Comparison of ENCODE assay signal across 13 cellular contexts in genomic region chr6:3389390-3390167, GRCh38.
DNase-seq lines count a peak whose midpoint lies in the region; ATAC-seq, FAIRE-seq and TF ChIP-seq lines count a peak whose summit lies in the region.
"Had no signal": no experiment of that assay in that cellular context is flagged by ENCODE, and none has a peak within 500 bp of the region (broad histone marks: within the 10 kb centered on the region; RNA-seq: fewer than 3 reads in every experiment).

No MANE protein-coding gene starts in this region.

- H3K36me3 Mint-ChIP-seq in activated T-cell treated with anti-CD3 and anti-CD28 coated beads, Interleukin-2, amount 50 U/mL, for 72 hours (ENCODE audit: insufficient read depth in 2 of 2): no peaks in the 10 kb centered on the region

- peak overlapping the region; percentile 79 for H3K4me2 ChIP-seq in keratinocyte (ENCODE audit: control insufficient read depth, extremely low read depth, insufficient read depth, low read depth, low read length)

- TF ChIP-seq CTCF in HEK293 (tag by site-specific recombination; IDR thresholded peaks at IDR 0.05) (no peak), choroid plexus epithelial cell (conservative IDR thresholded peaks at IDR 0.05; ENCODE audit: low read depth, low read length) (no peak), keratinocyte (optimal IDR thresholded peaks at IDR 0.05 in 1 of 3, IDR thresholded peaks at IDR 0.05 in 1 of 3, conservative IDR thresholded peaks at IDR 0.05 in 1 of 3; ENCODE audit: extremely low read depth in 1 of 3, insufficient read depth in 2 of 3, low read length in 3 of 3) (no peak), stomach (IDR thresholded peaks at IDR 0.05) (no peak)

- ATAC-seq in activated T-cell treated with anti-CD3 and anti-CD28 coated beads, Interleukin-2, amount 50 U/mL, for 72 hours (replicated peaks in 1 of 2): no peak

- dilution Hi-C loops in keratinocyte (cut with MboI; ENCODE audit: extremely low pct_ligation_motif_present, low sequenced_read_pairs): no loop called here

- WGBS in stomach, 5 donors: 77 to 83% (median 82%) methylated on average over 15 of the region's 15 CpGs

- POLR2A ChIA-PET in HEK293 (lab: Yijun Ruan, JAX): no interaction called here

- H3K4me1 ChIP-seq in HEK293 (ENCODE audit: control insufficient read depth, insufficient read depth, low read length) (peaks cover 19% of the 10 kb centered on the region), keratinocyte (ENCODE audit: control insufficient read depth, extremely low read depth, insufficient read depth, low read length) (peaks cover 46% of the 10 kb centered on the region), stomach (peaks cover 17 to 69% (median 36%) of the 10 kb centered on the region in 4 donors)

- H2AFZ ChIP-seq in keratinocyte (ENCODE audit: control insufficient read depth, low read length): peak overlapping the region; percentile 70

- no peaks in the 10 kb centered on the region for H3K27me3 Mint-ChIP-seq in activated T-cell treated with anti-CD3 and anti-CD28 coated beads, Interleukin-2, amount 50 U/mL, for 72 hours (ENCODE audit: low read depth)

- peak overlapping the region; percentile 66 for H3K9ac ChIP-seq in keratinocyte (ENCODE audit: control insufficient read depth, extremely low read depth, insufficient read depth, low read length)

- peak; percentile 92 for FAIRE-seq in keratinocyte (lab: Jason Lieb, UNC)
- no peak for FAIRE-seq in RCC 7860 (lab: Jason Lieb, UNC)

- TF ChIP-seq EP300 in stomach (IDR thresholded peaks at IDR 0.05): no peak

- H3K4me3 ChIP-seq in HEK293 (ENCODE audit: low read depth, low read length) (no peak overlapping the region), choroid plexus epithelial cell (ENCODE audit: low read depth, low read length) (no peak overlapping the region), keratinocyte (ENCODE audit: control insufficient read depth in 2 of 3, extremely low read depth in 1 of 3, insufficient read depth in 2 of 3, low read depth in 1 of 3, low read length in 3 of 3) (peak overlapping the region in 1 of 3 experiments; percentile 43), stomach (no peak overlapping the region)

- H3K4me3 Mint-ChIP-seq in activated T-cell treated with anti-CD3 and anti-CD28 coated beads, Interleukin-2, amount 50 U/mL, for 72 hours: no peak overlapping the region

- H3K27ac Mint-ChIP-seq in activated T-cell treated with anti-CD3 and anti-CD28 coated beads, Interleukin-2, amount 50 U/mL, for 72 hours: no peak overlapping the region

- intact Hi-C loops in stomach (cut with DNase I; ENCODE audit: low total_unique reads): no loop called here

- H3K27ac ChIP-seq in HEK293 (ENCODE audit: extremely low read depth, low read depth, low read length): no peak overlapping the region
- H3K27ac ChIP-seq in keratinocyte (ENCODE audit: control insufficient read depth, insufficient read depth, low read length): peak overlapping the region; percentile 93
- peak overlapping the region in 3 of 5 donors; percentile 19 to 67 (median 58) for H3K27ac ChIP-seq in stomach

- no peaks in the 10 kb centered on the region for H3K9me3 Mint-ChIP-seq in activated T-cell treated with anti-CD3 and anti-CD28 coated beads, Interleukin-2, amount 50 U/mL, for 72 hours

- H4K20me1 ChIP-seq in keratinocyte (ENCODE audit: control insufficient read depth, extremely low read depth, insufficient read depth, low read length): no peaks in the 10 kb centered on the region

- DNase-seq in choroid plexus epithelial cell (ENCODE audit: low read depth) (peak; percentile 30), keratinocyte (ENCODE audit: low read depth, low spot score) (no peak), stomach (no peak), T-helper 2 cell (no peak), RCC 7860 (ENCODE audit: low spot score) (no peak), NCI-H2029 treated with DMSO at 0.1 percent for 48 hours (lab: John Stamatoyannopoulos, UW) (no peak)
- DNase-seq in activated T-cell treated with anti-CD3 and anti-CD28 coated beads, Interleukin-2, amount 50 U/mL, for 72 hours: no peak
- DNase-seq: activated CD4-positive, CD25-positive, alpha-beta regulatory T cell; COR-L47; erythroblast; NCI-H1105 treated with DMSO at 0.1 percent for 48 hours; stimulated activated CD4-positive, alpha-beta T cell treated with anti-CD3 and anti-CD28 coated beads, Interleukin-2, amount 100 ng/mL, for 48 hours had no signal

- no peaks in the 10 kb centered on the region for H3K9me1 ChIP-seq in keratinocyte (ENCODE audit: control insufficient read depth, extremely low read depth, insufficient read depth, low read length)

- no peaks in the 10 kb centered on the region for H3K79me2 ChIP-seq in keratinocyte (ENCODE audit: control insufficient read depth, insufficient read depth, low read length)

- H3K27me3 ChIP-seq in keratinocyte (ENCODE audit: control insufficient read depth, extremely low read depth, insufficient read depth, low read length) (no peaks in the 10 kb centered on the region), stomach (no peaks in the 10 kb centered on the region)

- CTCF ChIA-PET in HEK293 (lab: Yijun Ruan, JAX): interaction anchor here (1.1 kb wide), 1 partner anchor 9 kb away, joined by 3 read pairs; no protein-coding TSS in a partner anchor

- H3K9me3 ChIP-seq in HEK293 (ENCODE audit: control insufficient read depth, insufficient read depth, low read depth, low read length) (no peaks in the 10 kb centered on the region), keratinocyte (ENCODE audit: control insufficient read depth, low read depth, low read length) (no peaks in the 10 kb centered on the region), stomach (no peaks in the 10 kb centered on the region)

- H3K36me3 ChIP-seq in HEK293 (ENCODE audit: control insufficient read depth in 2 of 2, insufficient read depth in 1 of 2, low read length in 2 of 2) (no peaks in the 10 kb centered on the region), keratinocyte (ENCODE audit: control insufficient read depth in 2 of 2, extremely low read depth in 1 of 2, insufficient read depth in 2 of 2, low read length in 2 of 2) (no peaks in the 10 kb centered on the region), stomach (no peaks in the 10 kb centered on the region)

- TF ChIP-seq POLR2A in stomach (IDR thresholded peaks at IDR 0.05): no peak

- no peaks in the 10 kb centered on the region for H3K4me1 Mint-ChIP-seq in activated T-cell treated with anti-CD3 and anti-CD28 coated beads, Interleukin-2, amount 50 U/mL, for 72 hours (ENCODE audit: low read depth)

TF ChIP-seq in HEK293, 187 proteins besides CTCF, POLR2A, EP300 and RAD21:
- peak; percentile 45; the same call in 1 of the 2 replicates for TF ChIP-seq ATF2 (tag by site-specific recombination; IDR thresholded peaks at IDR 0.05; ENCODE audit: low read depth)
- no peak for TF ChIP-seq ZNF366 (tag by site-specific recombination; conservative IDR thresholded peaks at IDR 0.05)
